ENCODE assay signal across 1 cellular context in the genomic region with DNA sequence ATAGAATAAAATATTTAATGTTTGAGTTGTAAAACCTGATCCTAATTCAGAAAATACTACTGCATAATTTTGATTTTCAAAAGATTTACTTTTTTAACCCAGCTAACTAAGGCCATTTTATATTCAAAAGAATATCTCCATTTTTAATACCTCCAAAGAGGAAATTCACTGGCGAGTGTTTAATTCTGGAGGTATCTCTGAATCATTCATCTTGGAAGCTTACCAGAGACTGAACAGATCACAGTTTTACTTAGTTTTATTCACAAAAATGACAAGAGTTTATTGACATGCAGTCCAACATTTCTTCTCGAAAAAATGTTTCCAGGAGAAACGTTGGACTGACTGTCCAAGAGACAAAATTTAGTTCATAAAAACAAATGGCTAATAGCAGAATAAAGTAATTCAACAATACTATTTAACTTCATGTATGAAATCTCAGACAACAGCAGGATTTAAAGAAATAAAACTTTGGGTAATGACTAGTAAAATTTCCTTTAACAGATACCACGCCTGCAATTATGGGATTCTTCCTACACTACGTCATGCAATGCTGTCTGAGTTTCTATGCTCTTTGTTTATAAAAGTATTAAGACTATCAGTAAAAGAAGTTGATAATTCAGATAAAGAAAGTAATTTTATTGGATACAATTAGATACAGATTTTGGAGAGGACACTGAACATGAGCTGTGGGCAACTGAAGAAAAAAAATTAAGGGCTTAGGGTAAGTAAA.
TF ChIP-seq lines count a peak whose summit lies in the region.

No MANE protein-coding gene starts in this region.

TF ChIP-seq in HepG2, 621 proteins besides CTCF, POLR2A, EP300 and RAD21 (continued from another document):
- TF ChIP-seq, protein P1, sequence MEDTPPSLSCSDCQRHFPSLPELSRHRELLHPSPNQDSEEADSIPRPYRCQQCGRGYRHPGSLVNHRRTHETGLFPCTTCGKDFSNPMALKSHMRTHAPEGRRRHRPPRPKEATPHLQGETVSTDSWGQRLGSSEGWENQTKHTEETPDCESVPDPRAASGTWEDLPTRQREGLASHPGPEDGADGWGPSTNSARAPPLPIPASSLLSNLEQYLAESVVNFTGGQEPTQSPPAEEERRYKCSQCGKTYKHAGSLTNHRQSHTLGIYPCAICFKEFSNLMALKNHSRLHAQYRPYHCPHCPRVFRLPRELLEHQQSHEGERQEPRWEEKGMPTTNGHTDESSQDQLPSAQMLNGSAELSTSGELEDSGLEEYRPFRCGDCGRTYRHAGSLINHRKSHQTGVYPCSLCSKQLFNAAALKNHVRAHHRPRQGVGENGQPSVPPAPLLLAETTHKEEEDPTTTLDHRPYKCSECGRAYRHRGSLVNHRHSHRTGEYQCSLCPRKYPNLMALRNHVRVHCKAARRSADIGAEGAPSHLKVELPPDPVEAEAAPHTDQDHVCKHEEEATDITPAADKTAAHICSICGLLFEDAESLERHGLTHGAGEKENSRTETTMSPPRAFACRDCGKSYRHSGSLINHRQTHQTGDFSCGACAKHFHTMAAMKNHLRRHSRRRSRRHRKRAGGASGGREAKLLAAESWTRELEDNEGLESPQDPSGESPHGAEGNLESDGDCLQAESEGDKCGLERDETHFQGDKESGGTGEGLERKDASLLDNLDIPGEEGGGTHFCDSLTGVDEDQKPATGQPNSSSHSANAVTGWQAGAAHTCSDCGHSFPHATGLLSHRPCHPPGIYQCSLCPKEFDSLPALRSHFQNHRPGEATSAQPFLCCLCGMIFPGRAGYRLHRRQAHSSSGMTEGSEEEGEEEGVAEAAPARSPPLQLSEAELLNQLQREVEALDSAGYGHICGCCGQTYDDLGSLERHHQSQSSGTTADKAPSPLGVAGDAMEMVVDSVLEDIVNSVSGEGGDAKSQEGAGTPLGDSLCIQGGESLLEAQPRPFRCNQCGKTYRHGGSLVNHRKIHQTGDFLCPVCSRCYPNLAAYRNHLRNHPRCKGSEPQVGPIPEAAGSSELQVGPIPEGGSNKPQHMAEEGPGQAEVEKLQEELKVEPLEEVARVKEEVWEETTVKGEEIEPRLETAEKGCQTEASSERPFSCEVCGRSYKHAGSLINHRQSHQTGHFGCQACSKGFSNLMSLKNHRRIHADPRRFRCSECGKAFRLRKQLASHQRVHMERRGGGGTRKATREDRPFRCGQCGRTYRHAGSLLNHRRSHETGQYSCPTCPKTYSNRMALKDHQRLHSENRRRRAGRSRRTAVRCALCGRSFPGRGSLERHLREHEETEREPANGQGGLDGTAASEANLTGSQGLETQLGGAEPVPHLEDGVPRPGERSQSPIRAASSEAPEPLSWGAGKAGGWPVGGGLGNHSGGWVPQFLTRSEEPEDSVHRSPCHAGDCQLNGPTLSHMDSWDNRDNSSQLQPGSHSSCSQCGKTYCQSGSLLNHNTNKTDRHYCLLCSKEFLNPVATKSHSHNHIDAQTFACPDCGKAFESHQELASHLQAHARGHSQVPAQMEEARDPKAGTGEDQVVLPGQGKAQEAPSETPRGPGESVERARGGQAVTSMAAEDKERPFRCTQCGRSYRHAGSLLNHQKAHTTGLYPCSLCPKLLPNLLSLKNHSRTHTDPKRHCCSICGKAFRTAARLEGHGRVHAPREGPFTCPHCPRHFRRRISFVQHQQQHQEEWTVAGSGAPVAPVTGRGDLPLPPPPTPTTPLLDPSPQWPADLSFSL (CRISPR knock-in tag; IDR thresholded peaks at IDR 0.05): no peak
- TF ChIP-seq DMAP1 (CRISPR knock-in tag; IDR thresholded peaks at IDR 0.05): no peak
- no peak for TF ChIP-seq KLF6 (CRISPR knock-in tag; IDR thresholded peaks at IDR 0.05)
- no peak for TF ChIP-seq ZBED4 (CRISPR knock-in tag; IDR thresholded peaks at IDR 0.05; ENCODE audit: borderline replicate concordance)
- TF ChIP-seq, protein P2, sequence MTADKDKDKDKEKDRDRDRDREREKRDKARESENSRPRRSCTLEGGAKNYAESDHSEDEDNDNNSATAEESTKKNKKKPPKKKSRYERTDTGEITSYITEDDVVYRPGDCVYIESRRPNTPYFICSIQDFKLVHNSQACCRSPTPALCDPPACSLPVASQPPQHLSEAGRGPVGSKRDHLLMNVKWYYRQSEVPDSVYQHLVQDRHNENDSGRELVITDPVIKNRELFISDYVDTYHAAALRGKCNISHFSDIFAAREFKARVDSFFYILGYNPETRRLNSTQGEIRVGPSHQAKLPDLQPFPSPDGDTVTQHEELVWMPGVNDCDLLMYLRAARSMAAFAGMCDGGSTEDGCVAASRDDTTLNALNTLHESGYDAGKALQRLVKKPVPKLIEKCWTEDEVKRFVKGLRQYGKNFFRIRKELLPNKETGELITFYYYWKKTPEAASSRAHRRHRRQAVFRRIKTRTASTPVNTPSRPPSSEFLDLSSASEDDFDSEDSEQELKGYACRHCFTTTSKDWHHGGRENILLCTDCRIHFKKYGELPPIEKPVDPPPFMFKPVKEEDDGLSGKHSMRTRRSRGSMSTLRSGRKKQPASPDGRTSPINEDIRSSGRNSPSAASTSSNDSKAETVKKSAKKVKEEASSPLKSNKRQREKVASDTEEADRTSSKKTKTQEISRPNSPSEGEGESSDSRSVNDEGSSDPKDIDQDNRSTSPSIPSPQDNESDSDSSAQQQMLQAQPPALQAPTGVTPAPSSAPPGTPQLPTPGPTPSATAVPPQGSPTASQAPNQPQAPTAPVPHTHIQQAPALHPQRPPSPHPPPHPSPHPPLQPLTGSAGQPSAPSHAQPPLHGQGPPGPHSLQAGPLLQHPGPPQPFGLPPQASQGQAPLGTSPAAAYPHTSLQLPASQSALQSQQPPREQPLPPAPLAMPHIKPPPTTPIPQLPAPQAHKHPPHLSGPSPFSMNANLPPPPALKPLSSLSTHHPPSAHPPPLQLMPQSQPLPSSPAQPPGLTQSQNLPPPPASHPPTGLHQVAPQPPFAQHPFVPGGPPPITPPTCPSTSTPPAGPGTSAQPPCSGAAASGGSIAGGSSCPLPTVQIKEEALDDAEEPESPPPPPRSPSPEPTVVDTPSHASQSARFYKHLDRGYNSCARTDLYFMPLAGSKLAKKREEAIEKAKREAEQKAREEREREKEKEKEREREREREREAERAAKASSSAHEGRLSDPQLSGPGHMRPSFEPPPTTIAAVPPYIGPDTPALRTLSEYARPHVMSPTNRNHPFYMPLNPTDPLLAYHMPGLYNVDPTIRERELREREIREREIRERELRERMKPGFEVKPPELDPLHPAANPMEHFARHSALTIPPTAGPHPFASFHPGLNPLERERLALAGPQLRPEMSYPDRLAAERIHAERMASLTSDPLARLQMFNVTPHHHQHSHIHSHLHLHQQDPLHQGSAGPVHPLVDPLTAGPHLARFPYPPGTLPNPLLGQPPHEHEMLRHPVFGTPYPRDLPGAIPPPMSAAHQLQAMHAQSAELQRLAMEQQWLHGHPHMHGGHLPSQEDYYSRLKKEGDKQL (CRISPR knock-in tag; IDR thresholded peaks at IDR 0.05; ENCODE audit: low read depth): no peak
